In the genomic region with DNA sequence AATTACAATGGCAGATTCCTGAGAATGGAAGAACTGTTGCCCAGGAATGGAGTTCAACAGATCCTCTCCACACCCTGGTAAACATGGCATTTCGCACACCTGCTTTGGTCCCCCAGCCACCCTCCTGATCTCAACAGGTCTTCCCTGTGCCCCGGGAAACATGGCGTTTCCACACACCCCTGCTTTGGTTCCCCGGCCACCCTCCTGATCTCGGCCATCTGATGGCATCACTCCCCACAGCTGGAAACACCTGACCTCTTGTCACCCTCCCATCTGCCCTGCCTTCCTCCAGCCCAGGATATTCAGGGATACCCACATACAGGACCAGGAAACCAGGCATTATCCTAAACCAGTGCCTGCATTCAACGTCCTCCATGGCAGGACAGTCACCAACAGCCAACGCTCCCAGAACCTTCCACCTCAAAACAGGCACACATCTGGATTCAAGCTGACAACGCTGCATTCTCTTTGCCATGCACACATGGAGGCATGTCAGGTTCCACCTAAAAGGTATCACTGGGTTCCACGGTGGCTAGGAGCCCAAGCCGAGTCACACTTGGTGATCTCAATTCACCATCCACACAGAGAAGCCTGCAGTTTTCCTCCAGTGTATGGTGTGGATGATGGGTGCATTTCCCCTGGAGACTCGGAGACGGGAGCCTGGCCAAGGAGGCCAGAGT, we compare ENCODE assay signal across 15 cellular contexts.
A peak's percentile ranks its signal among the peaks of the same experiment; 100 is the strongest.
DNase-seq lines count a peak whose midpoint lies in the region; ATAC-seq, FAIRE-seq and TF ChIP-seq lines count a peak whose summit lies in the region.
"Had no signal": no experiment of that assay in that cellular context is flagged by ENCODE, and none has a peak within 500 bp of the region (broad histone marks: within the 10 kb centered on the region; RNA-seq: fewer than 3 reads in every experiment).

No MANE protein-coding gene starts in this region.

- POLR2A ChIA-PET in H1 (lab: Charles Lee; ENCODE audit: partially characterized antibody): interaction anchor here (1.3 to 1.7 kb wide), 2 partner anchors 11 to 14 kb away, joined by 5 to 6 read pairs; no protein-coding TSS in a partner anchor

- H3K4me2 ChIP-seq in H1 (ENCODE audit: insufficient read depth in 1 of 2, low read depth in 2 of 2, low read length in 2 of 2): peak overlapping the region in 1 of 2 experiments; percentile 9; a peak in 1 of 4 replicates

- no peak for ATAC-seq in HG03045 (IDR thresholded peaks at IDR 0.05; ENCODE audit: unreplicated experiment)

- peak; percentile 88 for DNase-seq in DMS53 treated with DMSO at 0.1 percent for 48 hours (lab: John Stamatoyannopoulos, UW; ENCODE audit: unreplicated experiment)
- no peak for DNase-seq in H1 (ENCODE audit: low read depth in 1 of 2, low spot score in 2 of 2)
- DNase-seq in NCI-H2196 (lab: John Stamatoyannopoulos, UW; ENCODE audit: unreplicated experiment): no peak
- DNase-seq in NAMALWA (ENCODE audit: low spot score): no peak
- no peak for DNase-seq in D341Med (ENCODE audit: low spot score)
- DNase-seq: immature natural killer cell, mesendoderm, NCI-H2227 treated with DMSO at 0.1 percent for 48 hours, occipital lobe, SW 1271 had no signal

- H3K9me3 ChIP-seq in H1 (ENCODE audit: insufficient read depth in 2 of 2, low read depth in 1 of 2, low read length in 1 of 2): no peaks in the 10 kb centered on the region
- no peaks in the 10 kb centered on the region for H3K9me3 ChIP-seq in muscle layer of colon (ENCODE audit: low read length)
- H3K9me3 ChIP-seq in stomach smooth muscle (ENCODE audit: control insufficient read depth in 2 of 2, low read length in 2 of 2): no peaks in the 10 kb centered on the region

- H3K36me3 ChIP-seq in H1 (ENCODE audit: control insufficient read depth in 2 of 4, insufficient read depth in 4 of 4, low read length in 3 of 4): no peaks in the 10 kb centered on the region
- no peaks in the 10 kb centered on the region for H3K36me3 ChIP-seq in muscle layer of colon (ENCODE audit: insufficient read depth, low read length)
- H3K36me3 ChIP-seq in stomach smooth muscle (ENCODE audit: control insufficient read depth in 2 of 2, insufficient read depth in 2 of 2, low read length in 2 of 2): no peaks in the 10 kb centered on the region

- H4K20me1 ChIP-seq in H1 (replicated peaks in 1 of 2; ENCODE audit: control insufficient read depth in 1 of 2, insufficient read depth in 2 of 2, low read length in 2 of 2): peaks cover 7 to 14% of the 10 kb centered on the region in 2 experiments

- no peak overlapping the region for H3K56ac ChIP-seq in H1 (replicated peaks; ENCODE audit: insufficient read length, low read depth, low read length)

- 89% methylated on average over 12 of the region's 12 CpGs; no CpG with 5 or more reads in 1 of the 2 experiments for WGBS in H1 (ENCODE audit: extremely low coverage in 1 of 2, insufficient coverage in 1 of 2, insufficient read length in 1 of 2, insufficient replicate concordance in 2 of 2, low coverage in 1 of 2, low lambda C conversion rate in 2 of 2, missing lambda C conversion rate in 1 of 2), 2 experiments

- H4K5ac ChIP-seq in H1 (ENCODE audit: insufficient read length, low read depth, low read length): no peak overlapping the region

- no peak overlapping the region for H3K23ac ChIP-seq in H1 (ENCODE audit: insufficient read length)

- no peak overlapping the region for H4K8ac ChIP-seq in H1 (ENCODE audit: extremely low read depth, insufficient read depth, low read length)

- H3K18ac ChIP-seq in H1 (ENCODE audit: extremely low read depth, low read length): peak overlapping the region; percentile 38; the same call in 1 of the 2 replicates

- H3K27me3 ChIP-seq in H1 (replicated peaks in 1 of 4; ENCODE audit: control insufficient read depth in 3 of 4, extremely low read depth in 1 of 4, insufficient read depth in 3 of 4, low read length in 3 of 4) (no peaks in the 10 kb centered on the region), muscle layer of colon (ENCODE audit: control insufficient read depth in 1 of 2, insufficient read depth in 2 of 2, low read length in 2 of 2) (no peaks in the 10 kb centered on the region), stomach smooth muscle (ENCODE audit: control insufficient read depth in 1 of 2, insufficient read depth in 2 of 2, low read length in 2 of 2) (no peaks in the 10 kb centered on the region)

- peak overlapping the region; percentile 83 for H4K91ac ChIP-seq in H1 (replicated peaks; ENCODE audit: insufficient read length, low read length)

- no peak overlapping the region for H2BK120ac ChIP-seq in H1 (replicated peaks; ENCODE audit: low read depth, low read length)

- H3K9ac ChIP-seq in H1 (replicated peaks in 1 of 4; ENCODE audit: extremely low read depth in 1 of 4, low read depth in 3 of 4, low read length in 3 of 4): no peak overlapping the region
- no peak overlapping the region for H3K9ac ChIP-seq in muscle layer of colon (ENCODE audit: low read length)
- H3K9ac ChIP-seq in stomach smooth muscle (ENCODE audit: low read length in 2 of 2): no peak overlapping the region

- peak overlapping the region; percentile 84; the same call in 1 of the 2 replicates for H2BK5ac ChIP-seq in H1 (ENCODE audit: low read depth, low read length)

- TF ChIP-seq RAD21 in H1 (IDR thresholded peaks at IDR 0.05 in 1 of 2, conservative IDR thresholded peaks at IDR 0.05 in 1 of 2; ENCODE audit: low read depth in 2 of 2, low read length in 2 of 2): no peak

- FAIRE-seq in H1 (lab: Jason Lieb, UNC): no peak
- FAIRE-seq: colon had no signal

- H3K23me2 ChIP-seq in H1 (ENCODE audit: low read depth, low read length): no peaks in the 10 kb centered on the region

- peaks cover 13% of the 10 kb centered on the region for H3K79me1 ChIP-seq in H1 (ENCODE audit: low read depth, low read length)

- no peak for TF ChIP-seq CTCF in H1 (IDR thresholded peaks at IDR 0.05; ENCODE audit: control extremely low read depth in 1 of 3, insufficient read depth in 1 of 3, low read depth in 1 of 3, low read length in 3 of 3)

- H3K27ac ChIP-seq in H1 (ENCODE audit: low read depth, low read length) (0 out of 2 replicates have a peak overlapping the region, but pooled peaks have one; percentile 38), muscle layer of colon (ENCODE audit: low read depth, low read length) (peak overlapping the region; percentile 47), stomach smooth muscle (ENCODE audit: low read length) (peak overlapping the region; percentile 55)

- 0 out of 2 replicates have a peak overlapping the region, but pooled peaks have one; percentile 61 for H2AK5ac ChIP-seq in H1 (ENCODE audit: low read depth, low read length)

- peak overlapping the region; percentile 41; the same call in 1 of the 2 replicates for H2BK12ac ChIP-seq in H1 (ENCODE audit: low read depth, low read length)

- H2BK20ac ChIP-seq in H1 (ENCODE audit: low read length): peak overlapping the region; percentile 4; the same call in 1 of the 2 replicates

- peaks cover 3 to 24% (median 10%) of the 10 kb centered on the region in 4 experiments; a peak in 5 of 7 replicates for H3K4me1 ChIP-seq in H1 (replicated peaks in 1 of 4; ENCODE audit: control insufficient read depth in 3 of 4, insufficient read depth in 4 of 4, low read length in 3 of 4)
- H3K4me1 ChIP-seq in muscle layer of colon (ENCODE audit: insufficient read depth, low read length): peaks cover 82% of the 10 kb centered on the region
- peaks cover 65% of the 10 kb centered on the region for H3K4me1 ChIP-seq in stomach smooth muscle (ENCODE audit: control insufficient read depth, insufficient read depth, low read length)

- H3K14ac ChIP-seq in H1 (ENCODE audit: insufficient read length): no peak overlapping the region

- H3K4ac ChIP-seq in H1 (replicated peaks; ENCODE audit: insufficient read length, low read depth, low read length): no peak overlapping the region

- peaks cover 0 to 9% of the 10 kb centered on the region in 2 experiments; a peak in 1 of 4 replicates for H3K79me2 ChIP-seq in H1 (ENCODE audit: control insufficient read depth in 1 of 2, insufficient read depth in 2 of 2, low read length in 2 of 2)

- no peak overlapping the region for H2AFZ ChIP-seq in H1 (ENCODE audit: low read length)

- CTCF ChIA-PET in H1 (lab: Charles Lee; ENCODE audit: partially characterized antibody): interaction anchor here (0.7 to 2.0 kb wide), 4 partner anchors 12 to 335 kb away, joined by 3 to 7 read pairs (median 4); no protein-coding TSS in a partner anchor

- peak overlapping the region; percentile 72; the same call in 1 of the 2 replicates for H2BK15ac ChIP-seq in H1 (ENCODE audit: low read length)

- TF ChIP-seq POLR2A in H1 (IDR thresholded peaks at IDR 0.05; ENCODE audit: control extremely low read depth in 1 of 2, low read depth in 2 of 2, low read length in 2 of 2): no peak

- H3K4me3 ChIP-seq in H1 (ENCODE audit: extremely low read depth in 1 of 4, insufficient read depth in 2 of 4, low read depth in 3 of 4, low read length in 4 of 4) (no peak overlapping the region), muscle layer of colon (ENCODE audit: low read depth in 1 of 2, low read length in 2 of 2) (no peak overlapping the region), stomach smooth muscle (ENCODE audit: low read length in 2 of 2) (peak overlapping the region in 1 of 2 donors; percentile 44)
- H3K4me3 ChIP-seq: skin epidermis had no signal

- TF ChIP-seq EP300 in H1 (IDR thresholded peaks at IDR 0.05; ENCODE audit: borderline replicate concordance in 1 of 2, low read depth in 2 of 2, low read length in 2 of 2): no peak

TF ChIP-seq in H1, 55 proteins besides CTCF, POLR2A, EP300 and RAD21 (continues in another document):
- no peak for TF ChIP-seq RBBP5 (IDR thresholded peaks at IDR 0.05; ENCODE audit: borderline replicate concordance, low read depth, low read length)
- TF ChIP-seq SIX5 (IDR thresholded peaks at IDR 0.05; ENCODE audit: low read depth, low read length): no peak
- TF ChIP-seq SUZ12 (IDR thresholded peaks at IDR 0.05; ENCODE audit: low read length): no peak
- TF ChIP-seq FOSL1 (IDR thresholded peaks at IDR 0.05; ENCODE audit: insufficient read depth, low read depth, low read length): no peak
- no peak for TF ChIP-seq CTBP2 (IDR thresholded peaks at IDR 0.05; ENCODE audit: borderline replicate concordance, insufficient read depth, insufficient read length, low read length)
- no peak for TF ChIP-seq BACH1 (IDR thresholded peaks at IDR 0.05; ENCODE audit: low read length)
- no peak for TF ChIP-seq RFX5 (IDR thresholded peaks at IDR 0.05; ENCODE audit: borderline replicate concordance, low read depth, low read length)
- TF ChIP-seq, protein P1, sequence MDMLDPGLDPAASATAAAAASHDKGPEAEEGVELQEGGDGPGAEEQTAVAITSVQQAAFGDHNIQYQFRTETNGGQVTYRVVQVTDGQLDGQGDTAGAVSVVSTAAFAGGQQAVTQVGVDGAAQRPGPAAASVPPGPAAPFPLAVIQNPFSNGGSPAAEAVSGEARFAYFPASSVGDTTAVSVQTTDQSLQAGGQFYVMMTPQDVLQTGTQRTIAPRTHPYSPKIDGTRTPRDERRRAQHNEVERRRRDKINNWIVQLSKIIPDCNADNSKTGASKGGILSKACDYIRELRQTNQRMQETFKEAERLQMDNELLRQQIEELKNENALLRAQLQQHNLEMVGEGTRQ (IDR thresholded peaks at IDR 0.05; ENCODE audit: low read length): no peak
- no peak for TF ChIP-seq ASH2L (IDR thresholded peaks at IDR 0.05; ENCODE audit: low read length)
